16 cellular contexts compared by ENCODE assay signal in genomic region chr1:53108646-53109580, GRCh38. TPM values are rescaled to one million over a fixed set of nuclear protein-coding genes. Genes with fewer than 3 reads are reported as not detected.
DNase-seq lines count a peak whose midpoint lies in the region; ATAC-seq and TF ChIP-seq lines count a peak whose summit lies in the region.
"Had no signal": no experiment of that assay in that cellular context is flagged by ENCODE, and none has a peak within 500 bp of the region (broad histone marks: within the 10 kb centered on the region; RNA-seq: fewer than 3 reads in every experiment).

No MANE protein-coding gene starts in this region.

- TF ChIP-seq CTCF in heart left ventricle (IDR thresholded peaks at IDR 0.05), result no peak
- no peak for TF ChIP-seq CTCF in body of pancreas (IDR thresholded peaks at IDR 0.05)
- no peak for TF ChIP-seq CTCF in left lung (IDR thresholded peaks at IDR 0.05)
- no peak for TF ChIP-seq CTCF in testis (IDR thresholded peaks at IDR 0.05)

- H3K27me3 ChIP-seq in heart left ventricle, result no peaks in the 10 kb centered on the region
- no peaks in the 10 kb centered on the region for H3K27me3 ChIP-seq in body of pancreas
- H3K27me3 ChIP-seq in left lung, result no peaks in the 10 kb centered on the region
- H3K27me3 ChIP-seq in testis, result no peaks in the 10 kb centered on the region
- H3K27me3 ChIP-seq: thyroid gland had no signal

- no peak for DNase-seq in heart left ventricle
- no peak for DNase-seq in cardiac septum (ENCODE audit: low spot score)
- DNase-seq in body of pancreas, result peak in 1 of 4 donors; percentile 20
- DNase-seq in left lung, result no peak
- DNase-seq in testis, result no peak
- DNase-seq in posterior vena cava (ENCODE audit: low spot score), result no peak
- no peak for DNase-seq in HT-29 (ENCODE audit: low spot score)
- DNase-seq: activated CD4-positive, alpha-beta T cell treated with anti-CD3 and anti-CD28 coated beads for 48 hours; Karpas-422; naive thymus-derived CD4-positive, alpha-beta T cell; NCI-H1930; small intestine; thyroid gland had no signal

- H3K4me1 ChIP-seq in heart left ventricle (peaks cover 0 to 38% (median 20%) of the 10 kb centered on the region in 12 donors), body of pancreas (peaks cover 12% of the 10 kb centered on the region), left lung (peaks cover 9 to 22% of the 10 kb centered on the region in 2 donors), testis (peaks cover 15% of the 10 kb centered on the region)

- H3K36me3 ChIP-seq in heart left ventricle, result no peaks in the 10 kb centered on the region
- no peaks in the 10 kb centered on the region for H3K36me3 ChIP-seq in body of pancreas (replicated peaks in 1 of 2; ENCODE audit: insufficient read depth in 1 of 2, low read depth in 2 of 2)
- H3K36me3 ChIP-seq in left lung, result no peaks in the 10 kb centered on the region
- H3K36me3 ChIP-seq in testis (ENCODE audit: low read depth, missing control alignments), result no peaks in the 10 kb centered on the region
- H3K36me3 ChIP-seq: thyroid gland had no signal

- WGBS in heart left ventricle, 4 donors, result 34 to 40% (median 39%) methylated on average over 14 of the region's 14 CpGs
- 44 to 45% methylated on average over 10 to 14 of the region's 14 CpGs for WGBS in body of pancreas, 2 donors
- 71 to 76% methylated on average over 14 of the region's 14 CpGs for WGBS in testis, 2 donors

- H3K9me3 ChIP-seq in heart left ventricle (peaks cover 0 to 8% (median 0%) of the 10 kb centered on the region in 12 donors), body of pancreas (no peaks in the 10 kb centered on the region), left lung (peaks cover 0 to 3% of the 10 kb centered on the region in 2 donors), testis (no peaks in the 10 kb centered on the region)
- H3K9me3 ChIP-seq: thyroid gland had no signal

- H3K27ac ChIP-seq in heart left ventricle (peak overlapping the region in 4 of 12 donors; percentile 10 to 31 (median 20)), body of pancreas (no peak overlapping the region), left lung (peak overlapping the region in 1 of 2 donors; percentile 53), testis (no peak overlapping the region)
- H3K27ac ChIP-seq: thyroid gland had no signal

- intact Hi-C loops in heart left ventricle (cut with DNase I), result no loop called here
- intact Hi-C loops in cardiac septum (cut with DNase I), result no loop called here
- intact Hi-C loops in body of pancreas (cut with DNase I), result no loop called here
- intact Hi-C loops in left lung (cut with DNase I), result no loop called here
- intact Hi-C loops in testis (cut with DNase I; ENCODE audit: low total_unique reads), result no loop called here
- intact Hi-C loops in posterior vena cava (cut with DNase I), result no loop called here

- peak overlapping the region in 1 of 12 donors; percentile 5 for H3K4me3 ChIP-seq in heart left ventricle
- no peak overlapping the region for H3K4me3 ChIP-seq in body of pancreas
- no peak overlapping the region for H3K4me3 ChIP-seq in left lung
- H3K4me3 ChIP-seq in testis, result no peak overlapping the region
- H3K4me3 ChIP-seq: thyroid gland had no signal

- TF ChIP-seq POLR2A in heart left ventricle (IDR thresholded peaks at IDR 0.05) (no peak), body of pancreas (IDR thresholded peaks at IDR 0.05) (no peak), testis (IDR thresholded peaks at IDR 0.05) (no peak)

- ATAC-seq in heart left ventricle (peak; percentile 27 to 65 (median 47)), body of pancreas (peak; percentile 72), left lung (peak; percentile 69), GM19023 (IDR thresholded peaks at IDR 0.05; ENCODE audit: unreplicated experiment) (no peak)
- ATAC-seq: naive thymus-derived CD4-positive, alpha-beta T cell had no signal

RNA-seq across cellular contexts. Expression of gene SLC1A7, which starts 33.5 kb away (rescaled TPM):
- total RNA-seq in heart left ventricle, result 1 to 10 TPM in 1 of 9 donors, under 1 TPM in 6, not detected in 2; 0.08 to 1.1 (median 0.37) TPM
- under 1 TPM; 0.07 to 0.19 TPM for polyA plus RNA-seq in heart left ventricle
- 0.43 TPM for total RNA-seq in cardiac septum
- total RNA-seq in body of pancreas, result not detected
- 1 to 10 TPM in 1 of 2 donors, under 1 TPM in 1; 0.44 to 1.2 TPM for total RNA-seq in left lung
- 1 to 10 TPM in 1 of 2 donors, under 1 TPM in 1; 0.47 to 1.2 TPM for total RNA-seq in testis
- polyA plus RNA-seq in testis (ENCODE audit: insufficient read depth, low read depth, low replicate concordance), result 0.32 TPM
- 1 to 10 TPM; 1.7 to 2.5 TPM for total RNA-seq in posterior vena cava
- total RNA-seq in HT-29 (2014; rRNA removed; shearing (Covaris generic)), result 1.4 and 3.1 TPM in 2 replicates
- total RNA-seq: cerebellum, kidney epithelial cell had no signal
- polyA plus RNA-seq: naive thymus-derived CD4-positive, alpha-beta T cell had no signal

RNA-seq across cellular contexts. Expression of gene PODN, which starts 46.9 kb away (rescaled TPM):
- 10 to 100 TPM in 8 of 9 donors, 1 to 10 TPM in 1; 5.9 to 61.8 (median 18.5) TPM for total RNA-seq in heart left ventricle
- 1 to 10 TPM; 5.2 to 9.8 TPM for polyA plus RNA-seq in heart left ventricle
- 19.4 TPM for total RNA-seq in cardiac septum
- 100 to 1,000 TPM in 1 of 2 donors, 10 to 100 TPM in 1; 35.8 to 123 TPM for total RNA-seq in body of pancreas
- total RNA-seq in left lung, result 10 to 100 TPM; 48.7 to 48.8 TPM
- 100 to 1,000 TPM in 1 of 2 donors, 10 to 100 TPM in 1; 87.5 to 104 TPM for total RNA-seq in testis
- polyA plus RNA-seq in testis (ENCODE audit: insufficient read depth, low read depth, low replicate concordance), result 69.3 TPM
- 100 to 1,000 TPM; 155 to 285 TPM for total RNA-seq in posterior vena cava
- 0.03 TPM in 1 of 2 replicates, not detected in the other for total RNA-seq in HT-29 (2014; rRNA removed; shearing (Covaris generic))
- total RNA-seq: kidney epithelial cell had no signal
- polyA plus RNA-seq: naive thymus-derived CD4-positive, alpha-beta T cell had no signal
